Comparison of ENCODE assay signal across 8 cellular contexts in the genomic region with DNA sequence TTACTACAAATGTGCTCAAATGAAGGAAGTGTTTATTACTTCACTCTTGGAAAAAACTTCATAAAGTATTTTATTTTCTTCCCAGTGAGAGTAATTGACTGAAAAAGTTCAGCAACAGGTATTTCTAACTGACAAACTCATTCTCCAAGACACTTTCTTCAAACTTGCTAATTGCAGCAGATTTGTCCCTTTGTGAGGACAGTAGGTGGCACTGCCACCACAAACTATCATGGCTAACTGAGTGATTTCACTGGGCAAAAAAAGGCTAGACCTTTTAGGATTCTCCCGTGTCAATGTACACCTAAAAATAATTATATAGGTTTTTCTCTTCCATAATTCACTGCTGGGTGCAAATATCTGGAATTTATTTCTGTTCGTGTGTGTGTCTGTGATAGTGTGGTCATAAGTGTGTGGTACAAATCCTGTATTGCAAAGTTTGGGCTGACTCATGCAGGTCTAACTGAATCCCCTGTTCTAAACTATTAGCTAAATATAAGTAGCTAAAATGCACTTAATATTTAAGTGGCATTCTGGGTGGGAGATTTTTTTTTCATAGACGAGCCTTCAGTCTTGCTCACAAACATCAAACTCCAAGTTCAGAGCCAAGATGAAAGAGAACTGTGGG. TPM values are rescaled to one million over a fixed set of nuclear protein-coding genes. Genes with fewer than 3 reads are reported as not detected.
DNase-seq lines count a peak whose midpoint lies in the region; ATAC-seq and TF ChIP-seq lines count a peak whose summit lies in the region.

No MANE protein-coding gene starts in this region.

- no peaks in the 10 kb centered on the region for H3K9me3 ChIP-seq in CD4-positive, alpha-beta T cell (ENCODE audit: control insufficient read depth, low read length)

- no peaks in the 10 kb centered on the region for H3K9me3 Mint-ChIP-seq in CD4-positive, alpha-beta T cell
- H3K9me3 Mint-ChIP-seq in effector memory CD8-positive, alpha-beta T cell = no peaks in the 10 kb centered on the region
- no peaks in the 10 kb centered on the region for H3K9me3 Mint-ChIP-seq in nephron progenitor cell

- peak; percentile 44 for ATAC-seq in CD4-positive, alpha-beta T cell (ENCODE audit: poor library complexity)
- ATAC-seq in effector memory CD8-positive, alpha-beta T cell (replicated peaks) = no peak
- ATAC-seq in GM18519 (IDR thresholded peaks at IDR 0.05; ENCODE audit: low FRiP score, unreplicated experiment) = no peak
- ATAC-seq in HG03439 (IDR thresholded peaks at IDR 0.05; ENCODE audit: unreplicated experiment) = no peak
- no peak for ATAC-seq in HG03571 (IDR thresholded peaks at IDR 0.05; ENCODE audit: unreplicated experiment)

- H3K4me3 Mint-ChIP-seq in CD4-positive, alpha-beta T cell = no peak overlapping the region
- no peak overlapping the region for H3K4me3 Mint-ChIP-seq in effector memory CD8-positive, alpha-beta T cell
- peak overlapping the region; percentile 90 for H3K4me3 Mint-ChIP-seq in nephron progenitor cell

- intact Hi-C loops in CD4-positive, alpha-beta T cell (cut with DNase I, micrococcal nuclease) = loop anchor here (1.0 to 10.0 kb wide), 7 partner anchors 563 to 1327 kb away; no protein-coding TSS in a partner anchor

- peaks cover 46% of the 10 kb centered on the region for H3K27me3 ChIP-seq in CD4-positive, alpha-beta T cell (ENCODE audit: control insufficient read depth, insufficient read depth, low read length)
- H3K27me3 ChIP-seq in H7 (ENCODE audit: control insufficient read depth, insufficient read depth, low read length) = peaks cover 20% of the 10 kb centered on the region

- H3K27me3 Mint-ChIP-seq in CD4-positive, alpha-beta T cell = peaks cover 50% of the 10 kb centered on the region
- peaks cover 58 to 63% of the 10 kb centered on the region in 2 donors for H3K27me3 Mint-ChIP-seq in effector memory CD8-positive, alpha-beta T cell
- no peaks in the 10 kb centered on the region for H3K27me3 Mint-ChIP-seq in nephron progenitor cell (ENCODE audit: low read depth, poor library complexity)

- peaks cover 17% of the 10 kb centered on the region for H3K4me1 Mint-ChIP-seq in CD4-positive, alpha-beta T cell (ENCODE audit: low read depth)
- H3K4me1 Mint-ChIP-seq in effector memory CD8-positive, alpha-beta T cell (ENCODE audit: low read depth in 2 of 2) = peaks cover 4 to 8% of the 10 kb centered on the region in 2 donors
- peaks cover 80% of the 10 kb centered on the region for H3K4me1 Mint-ChIP-seq in nephron progenitor cell

- H3K27ac ChIP-seq in CD4-positive, alpha-beta T cell (ENCODE audit: low read depth, low read length) = no peak overlapping the region

- H3K36me3 ChIP-seq in H7 (replicated peaks; ENCODE audit: control insufficient read depth, insufficient read depth, low read length) = no peaks in the 10 kb centered on the region; the same call in 1 of the 2 replicates

- H3K36me3 Mint-ChIP-seq in CD4-positive, alpha-beta T cell (ENCODE audit: low read depth) = no peaks in the 10 kb centered on the region
- H3K36me3 Mint-ChIP-seq in effector memory CD8-positive, alpha-beta T cell (ENCODE audit: insufficient read depth) = peaks cover 3% of the 10 kb centered on the region
- H3K36me3 Mint-ChIP-seq in nephron progenitor cell (ENCODE audit: low read depth) = no peaks in the 10 kb centered on the region

- peak in 6 of 10 experiments; percentile 11 to 40 (median 16) for DNase-seq in CD4-positive, alpha-beta T cell
- DNase-seq in H7 (peak; percentile 48), SW480 (ENCODE audit: low spot score) (peak; percentile 53), nephron progenitor cell (peak; percentile 26)
- peak in 2 of 3 experiments; percentile 15 to 19 for DNase-seq in effector memory CD8-positive, alpha-beta T cell

- POLR2A ChIA-PET in CD4-positive, alpha-beta T cell (lab: Charles Lee) = interaction anchor here (0.6 kb wide), 1 partner anchor 703 kb away, joined by 4 read pairs; a partner anchor contains a TSS

- CTCF ChIA-PET in CD4-positive, alpha-beta T cell (lab: Charles Lee) = interaction anchor here (1.2 to 1.4 kb wide), 3 partner anchors 703 to 1329 kb away, joined by 3 to 5 read pairs (median 3); a partner anchor contains a TSS

- TF ChIP-seq CTCF in CD4-positive, alpha-beta T cell (IDR thresholded peaks at IDR 0.05) = peak; percentile 74
- peak; percentile 61 for TF ChIP-seq CTCF in nephron progenitor cell (IDR thresholded peaks at IDR 0.05)

- no peak overlapping the region for H3K4me3 ChIP-seq in H7 (ENCODE audit: insufficient read depth, low read depth, low read length)

- H3K27ac Mint-ChIP-seq in CD4-positive, alpha-beta T cell = no peak overlapping the region
- H3K27ac Mint-ChIP-seq in effector memory CD8-positive, alpha-beta T cell = no peak overlapping the region
- no peak overlapping the region for H3K27ac Mint-ChIP-seq in nephron progenitor cell

RNA-seq across cellular contexts. Expression of a gene that starts 3.9 kb away (rescaled TPM):
- total RNA-seq in CD4-positive, alpha-beta T cell = 1 to 10 TPM in 1 of 2 experiments, under 1 TPM in 1; 0.22 to 1.2 TPM
- total RNA-seq in H7 (2014; rRNA removed; shearing (Covaris generic)) = 10.4 and 11.5 TPM in 2 replicates
